In the genomic region with DNA sequence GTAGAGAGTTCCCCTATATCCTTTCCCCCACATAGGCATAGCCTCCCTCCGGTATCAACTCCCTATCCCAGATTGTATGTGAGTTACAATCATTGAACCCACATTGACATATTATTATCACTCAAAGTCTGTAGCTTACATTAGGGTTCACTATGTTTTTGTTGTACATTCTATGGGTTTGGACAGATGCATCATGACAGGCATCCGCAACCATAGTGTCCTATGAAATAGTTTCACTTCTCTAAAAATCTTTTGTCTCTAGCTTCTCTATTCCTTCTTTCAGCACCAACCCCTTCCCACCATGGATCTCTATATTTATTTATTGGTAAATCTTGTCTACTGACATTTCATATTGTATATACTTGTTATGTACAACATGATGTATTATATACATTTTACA, we compare ENCODE assay signal across 1 cellular context.
TF ChIP-seq lines count a peak whose summit lies in the region.

No MANE protein-coding gene starts in this region.

TF ChIP-seq in GM12878, 131 proteins besides CTCF, POLR2A, EP300 and RAD21:
- TF ChIP-seq SPI1 (IDR thresholded peaks at IDR 0.05; ENCODE audit: borderline replicate concordance, insufficient read depth, low read depth, low read length) (peak; percentile 17; the same call in 1 of the 2 replicates), WRNIP1 (IDR thresholded peaks at IDR 0.05; ENCODE audit: borderline replicate concordance, low read depth, low read length) (no peak)
